ENCODE assay signal across 8 cellular contexts in the genomic region with DNA sequence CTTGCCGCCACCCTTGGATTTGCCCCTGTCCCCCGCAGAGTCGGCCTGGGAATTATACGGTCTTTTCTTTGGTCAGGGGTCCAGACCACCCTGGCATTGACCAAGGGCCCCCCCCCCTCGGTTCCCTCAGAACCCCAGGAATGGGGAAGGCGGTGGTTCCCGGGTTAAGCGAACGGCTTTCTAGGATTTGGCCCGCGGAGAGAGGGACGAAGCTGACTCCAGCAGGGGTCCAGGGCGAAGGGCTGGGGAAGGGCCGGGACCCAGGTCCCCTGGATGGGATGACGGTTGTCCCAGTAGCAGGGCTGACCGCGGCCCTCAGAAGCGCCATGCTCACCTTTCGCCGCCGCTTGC. TPM values are rescaled to one million over a fixed set of nuclear protein-coding genes. Genes with fewer than 3 reads are reported as not detected.
DNase-seq lines count a peak whose midpoint lies in the region; ATAC-seq, FAIRE-seq and TF ChIP-seq lines count a peak whose summit lies in the region.

No MANE protein-coding gene starts in this region.

- H3K4me1 Mint-ChIP-seq in stimulated activated naive CD8-positive, alpha-beta T cell treated with anti-CD3 and anti-CD28 coated beads, Interleukin-15, Interleukin-2, amounts not matched to agents 100 ng/mL and 50 ng/mL, for 24 hours (ENCODE audit: low read depth): peaks cover 38% of the 10 kb centered on the region

- in situ Hi-C loops in mammary epithelial cell (cut with MboI; ENCODE audit: low sequenced_read_pairs in 2 of 2): loop anchor here in 1 of 2 donors (5.0 kb wide), 1 partner anchor 106 kb away; no protein-coding TSS in a partner anchor

- peak overlapping the region; percentile 35 for H3K27ac ChIP-seq in mammary epithelial cell (ENCODE audit: insufficient read depth, low read depth, low read length)
- peak overlapping the region in 1 of 2 donors; percentile 98 for H3K27ac ChIP-seq in mucosa of rectum (ENCODE audit: low read depth in 2 of 2, low read length in 2 of 2)

- H3K36me3 ChIP-seq in mammary epithelial cell (ENCODE audit: insufficient read depth, low read length) (peaks cover 13% of the 10 kb centered on the region), mucosa of rectum (ENCODE audit: control insufficient read depth in 2 of 2, insufficient read depth in 2 of 2, low read length in 2 of 2) (peaks cover 19 to 20% of the 10 kb centered on the region in 2 donors)

- no peaks in the 10 kb centered on the region for H3K27me3 Mint-ChIP-seq in stimulated activated naive CD8-positive, alpha-beta T cell treated with anti-CD3 and anti-CD28 coated beads, Interleukin-15, Interleukin-2, amounts not matched to agents 100 ng/mL and 50 ng/mL, for 24 hours

- peak overlapping the region; percentile 62 to 80 (median 73) for H3K4me3 ChIP-seq in mammary epithelial cell (replicated peaks in 1 of 3; ENCODE audit: insufficient read depth in 1 of 3, low read depth in 2 of 3, low read length in 3 of 3)
- H3K4me3 ChIP-seq in mucosa of rectum (ENCODE audit: low read length in 2 of 2): peak overlapping the region; percentile 82

- BruUV-seq in mammary epithelial cell (replicated peaks; lab: Mats Ljungman, UMichigan): TSS peak; percentile 51

- H3K9ac ChIP-seq in mammary epithelial cell (ENCODE audit: insufficient read depth, low read length) (peak overlapping the region; percentile 70), mucosa of rectum (ENCODE audit: low read depth in 1 of 2, low read length in 2 of 2) (peak overlapping the region; percentile 70 to 72)

- dilution Hi-C loops in mammary epithelial cell (cut with HindIII; ENCODE audit: low sequenced_read_pairs): no loop called here

- H3K79me2 ChIP-seq in mammary epithelial cell (ENCODE audit: insufficient read depth, low read length): peaks cover 36% of the 10 kb centered on the region

- DNase-seq in stimulated activated naive CD8-positive, alpha-beta T cell treated with anti-CD3 and anti-CD28 coated beads, Interleukin-15, Interleukin-2, amounts not matched to agents 100 U/mL and 50 U/mL, for 24 hours: no peak
- DNase-seq in mammary epithelial cell: no peak
- DNase-seq in D341Med (ENCODE audit: low spot score): no peak
- DNase-seq in D721Med (ENCODE audit: insufficient read length, low spot score): no peak
- no peak for DNase-seq in kidney tubule cell (ENCODE audit: low spot score)
- DNase-seq in OCI-M2 (lab: John Stamatoyannopoulos, UW; ENCODE audit: unreplicated experiment): no peak

- no peaks in the 10 kb centered on the region for H3K27me3 ChIP-seq in mammary epithelial cell (ENCODE audit: insufficient read depth, low read length)
- H3K27me3 ChIP-seq in mucosa of rectum (ENCODE audit: control insufficient read depth in 2 of 2, insufficient read depth in 2 of 2, low read length in 2 of 2): no peaks in the 10 kb centered on the region

- 2% methylated on average over 16 of the region's 21 CpGs for WGBS in mammary epithelial cell (ENCODE audit: low coverage, missing lambda C conversion rate)

- H3K9me3 ChIP-seq in mammary epithelial cell (replicated peaks; ENCODE audit: insufficient read depth, low read length) (no peaks in the 10 kb centered on the region), mucosa of rectum (ENCODE audit: control insufficient read depth in 2 of 2, low read length in 2 of 2) (no peaks in the 10 kb centered on the region)

- H3K4me1 ChIP-seq in mammary epithelial cell (ENCODE audit: insufficient read depth, low read length) (peaks cover 21% of the 10 kb centered on the region), mucosa of rectum (ENCODE audit: control insufficient read depth in 2 of 2, insufficient read depth in 2 of 2, low read length in 2 of 2) (peaks cover 19 to 25% of the 10 kb centered on the region in 2 donors)

- H2AFZ ChIP-seq in mammary epithelial cell (ENCODE audit: low read depth, low read length): peak overlapping the region; percentile 37

- no peak for FAIRE-seq in D721Med (lab: Jason Lieb, UNC)

- CTCF ChIA-PET in mammary epithelial cell (lab: Charles Lee; ENCODE audit: low non-redundant PET): interaction anchor here (0.6 to 1.6 kb wide), 5 partner anchors 13 to 73 kb away, joined by 3 to 7 read pairs (median 4); partner anchors contain the start of genes ABHD14B and PCBP4

- intact Hi-C loops in mammary epithelial cell (cut with micrococcal nuclease): loop anchor here (5.0 kb wide), 1 partner anchor 276 kb away; no protein-coding TSS in a partner anchor

- H3K36me3 Mint-ChIP-seq in stimulated activated naive CD8-positive, alpha-beta T cell treated with anti-CD3 and anti-CD28 coated beads, Interleukin-15, Interleukin-2, amounts not matched to agents 100 ng/mL and 50 ng/mL, for 24 hours (ENCODE audit: low read depth): peaks cover 40% of the 10 kb centered on the region

- peak overlapping the region; percentile 87 for H3K27ac Mint-ChIP-seq in stimulated activated naive CD8-positive, alpha-beta T cell treated with anti-CD3 and anti-CD28 coated beads, Interleukin-15, Interleukin-2, amounts not matched to agents 100 ng/mL and 50 ng/mL, for 24 hours

- H4K20me1 ChIP-seq in mammary epithelial cell (ENCODE audit: insufficient read depth, low read length): no peaks in the 10 kb centered on the region

- H3K4me3 Mint-ChIP-seq in stimulated activated naive CD8-positive, alpha-beta T cell treated with anti-CD3 and anti-CD28 coated beads, Interleukin-15, Interleukin-2, amounts not matched to agents 100 ng/mL and 50 ng/mL, for 24 hours: peak overlapping the region; percentile 90

- H3K4me2 ChIP-seq in mammary epithelial cell (ENCODE audit: insufficient read depth, low read depth, low read length): peak overlapping the region; percentile 85

- no peak for ATAC-seq in stimulated activated naive CD8-positive, alpha-beta T cell treated with anti-CD3 and anti-CD28 coated beads, Interleukin-15, Interleukin-2, amounts not matched to agents 100 U/mL and 50 U/mL, for 24 hours

- no peaks in the 10 kb centered on the region for H3K9me3 Mint-ChIP-seq in stimulated activated naive CD8-positive, alpha-beta T cell treated with anti-CD3 and anti-CD28 coated beads, Interleukin-15, Interleukin-2, amounts not matched to agents 100 ng/mL and 50 ng/mL, for 24 hours

- TF ChIP-seq CTCF in mammary epithelial cell (conservative IDR thresholded peaks at IDR 0.05 in 1 of 2, IDR thresholded peaks at IDR 0.05 in 1 of 2; ENCODE audit: extremely low read depth in 1 of 2, insufficient read depth in 1 of 2, low read depth in 1 of 2, low read length in 2 of 2) (no peak), D721Med (IDR thresholded peaks at IDR 0.05; ENCODE audit: insufficient read depth, missing control alignments) (no peak)

RNA-seq across cellular contexts. Expression of gene RRP9, which starts 0.3 kb away (rescaled TPM):
- 10 to 100 TPM; 22.3 to 44.5 TPM for total RNA-seq in mammary epithelial cell
- polyA plus RNA-seq in mammary epithelial cell: 42.5 TPM
- polyA minus RNA-seq in mammary epithelial cell: 39.6 TPM

RNA-seq across cellular contexts. Expression of gene PARP3, which starts 0.7 kb away (rescaled TPM):
- 10 to 100 TPM; 16.1 to 19.7 TPM for total RNA-seq in mammary epithelial cell
- 8.7 TPM for polyA plus RNA-seq in mammary epithelial cell
- polyA minus RNA-seq in mammary epithelial cell: 5.4 TPM

RNA-seq across cellular contexts. Expression of gene GPR62, which starts 13.8 kb away (rescaled TPM):
- under 1 TPM in 1 of 2 donors, not detected in 1; 0.14 TPM for total RNA-seq in mammary epithelial cell
- not detected for polyA plus RNA-seq in mammary epithelial cell
- polyA minus RNA-seq in mammary epithelial cell: not detected

RNA-seq across cellular contexts. Expression of gene PCBP4, which starts 25.8 kb away (rescaled TPM):
- total RNA-seq in mammary epithelial cell: 10 to 100 TPM; 51.0 to 61.1 TPM
- polyA plus RNA-seq in mammary epithelial cell: 65.6 TPM
- polyA minus RNA-seq in mammary epithelial cell: 52.8 TPM

RNA-seq across cellular contexts. Expression of gene ABHD14B, which starts 32.4 kb away (rescaled TPM):
- total RNA-seq in mammary epithelial cell: 10 to 100 TPM; 20.5 to 24.9 TPM
- polyA plus RNA-seq in mammary epithelial cell: 34.8 TPM
- polyA minus RNA-seq in mammary epithelial cell: 29.5 TPM
